In genomic region chr19:5038631-5039271, GRCh38 we compare ENCODE assay signal across 9 cellular contexts.
DNase-seq lines count a peak whose midpoint lies in the region; ATAC-seq and TF ChIP-seq lines count a peak whose summit lies in the region.
"Had no signal": no experiment of that assay in that cellular context is flagged by ENCODE, and none has a peak within 500 bp of the region (broad histone marks: within the 10 kb centered on the region; RNA-seq: fewer than 3 reads in every experiment).

No MANE protein-coding gene starts in this region.

- H3K27me3 ChIP-seq in RWPE2 (ENCODE audit: insufficient read depth, poor library complexity, severe bottlenecking) (no peaks in the 10 kb centered on the region), heart left ventricle (no peaks in the 10 kb centered on the region)

- peak; percentile 51 for DNase-seq in AG08395 (ENCODE audit: low spot score)
- peak; percentile 70 for DNase-seq in GM10266 (ENCODE audit: extremely low spot score)
- no peak for DNase-seq in RWPE2 (ENCODE audit: low spot score)
- DNase-seq in heart left ventricle = no peak
- no peak for DNase-seq in type B pancreatic cell (ENCODE audit: extremely low spot score, unreplicated experiment)
- no peak for DNase-seq in lower leg skin (ENCODE audit: low spot score in 2 of 2)

- intact Hi-C loops in heart left ventricle (cut with DNase I) (no loop called here), lower leg skin (cut with DNase I; ENCODE audit: low total_unique reads) (no loop called here)

- no peak overlapping the region for H3K4me3 Mint-ChIP-seq in type B pancreatic cell
- H3K4me3 Mint-ChIP-seq: stimulated activated naive CD8-positive, alpha-beta T cell treated with anti-CD3 and anti-CD28 coated beads, Interleukin-15, Interleukin-2, amounts not matched to agents 100 ng/mL and 50 ng/mL, for 24 hours had no signal

- 63 to 82% (median 66%) methylated on average over 12 to 14 of the region's 14 CpGs for WGBS in heart left ventricle, 4 donors
- WGBS in lower leg skin, 2 donors = 62 to 65% methylated on average over 13 of the region's 14 CpGs

- H3K36me3 ChIP-seq in RWPE2 (ENCODE audit: low read depth) (peaks cover 13% of the 10 kb centered on the region), heart left ventricle (peaks cover 0 to 50% (median 43%) of the 10 kb centered on the region in 9 donors)

- H3K4me1 Mint-ChIP-seq in type B pancreatic cell (ENCODE audit: unreplicated experiment) = peaks cover 19% of the 10 kb centered on the region

- no peak overlapping the region for H3K27ac Mint-ChIP-seq in type B pancreatic cell
- H3K27ac Mint-ChIP-seq: stimulated activated naive CD8-positive, alpha-beta T cell treated with anti-CD3 and anti-CD28 coated beads, Interleukin-15, Interleukin-2, amounts not matched to agents 100 ng/mL and 50 ng/mL, for 24 hours had no signal

- no peaks in the 10 kb centered on the region for H3K9me3 ChIP-seq in RWPE2 (ENCODE audit: severe bottlenecking)
- no peaks in the 10 kb centered on the region for H3K9me3 ChIP-seq in heart left ventricle

- H3K36me3 Mint-ChIP-seq in type B pancreatic cell = peaks cover 4% of the 10 kb centered on the region

- TF ChIP-seq POLR2A in heart left ventricle (IDR thresholded peaks at IDR 0.05) (no peak), lower leg skin (IDR thresholded peaks at IDR 0.05) (no peak)

- no peaks in the 10 kb centered on the region for H3K9me3 Mint-ChIP-seq in type B pancreatic cell
- H3K9me3 Mint-ChIP-seq: stimulated activated naive CD8-positive, alpha-beta T cell treated with anti-CD3 and anti-CD28 coated beads, Interleukin-15, Interleukin-2, amounts not matched to agents 100 ng/mL and 50 ng/mL, for 24 hours had no signal

- H3K4me1 ChIP-seq in RWPE2 (ENCODE audit: insufficient read depth, poor library complexity, severe bottlenecking) (peaks cover 4% of the 10 kb centered on the region), heart left ventricle (peaks cover 6 to 45% (median 31%) of the 10 kb centered on the region in 12 donors)

- TF ChIP-seq CTCF in GM10266 (IDR thresholded peaks at IDR 0.05; ENCODE audit: control insufficient read depth, insufficient read depth, low read depth, missing control alignments) (peak; percentile 45), RWPE2 (IDR thresholded peaks at IDR 0.05; ENCODE audit: poor library complexity, severe bottlenecking) (peak; percentile 38), heart left ventricle (IDR thresholded peaks at IDR 0.05) (peak; percentile 19 to 57 (median 38)), type B pancreatic cell (conservative IDR thresholded peaks at IDR 0.05) (peak; percentile 71), lower leg skin (IDR thresholded peaks at IDR 0.05) (no peak)

- H3K27ac ChIP-seq in RWPE2 (ENCODE audit: poor library complexity, severe bottlenecking) (no peak overlapping the region), heart left ventricle (no peak overlapping the region)

- H3K27me3 Mint-ChIP-seq in type B pancreatic cell = no peaks in the 10 kb centered on the region
- H3K27me3 Mint-ChIP-seq: stimulated activated naive CD8-positive, alpha-beta T cell treated with anti-CD3 and anti-CD28 coated beads, Interleukin-15, Interleukin-2, amounts not matched to agents 100 ng/mL and 50 ng/mL, for 24 hours had no signal

- ATAC-seq in RWPE2 (ENCODE audit: low read depth) (0 out of 3 replicates have a peak, but pooled peaks have one; percentile 27), heart left ventricle (peak in 2 of 4 donors; percentile 8 to 33), HG03159 (IDR thresholded peaks at IDR 0.05; ENCODE audit: unreplicated experiment) (no peak), GM21390 (IDR thresholded peaks at IDR 0.05; ENCODE audit: unreplicated experiment) (no peak)

- H3K4me3 ChIP-seq in RWPE2 (ENCODE audit: severe bottlenecking) = no peak overlapping the region
- H3K4me3 ChIP-seq in heart left ventricle = no peak overlapping the region
- no peak overlapping the region for H3K4me3 ChIP-seq in lower leg skin (ENCODE audit: low read depth, poor library complexity, severe bottlenecking)

Comparison
In these comparisons a context has a peak if more than half of its experiments do, and no peak if none do; other contexts are left out.
1. DNase-seq: peak in AG08395 (single experiment) and GM10266 (single experiment); none in RWPE2 (single experiment), heart left ventricle (0 of 5), type B pancreatic cell (single experiment) and lower leg skin (0 of 2).
2. CTCF ChIP-seq: peak in GM10266 (single experiment), RWPE2 (single experiment), heart left ventricle (12 of 12) and type B pancreatic cell (single experiment); none in lower leg skin (0 of 3).